10 cellular contexts compared by ENCODE assay signal in genomic region chr12:105706321-105706972, GRCh38.
DNase-seq lines count a peak whose midpoint lies in the region; ATAC-seq, FAIRE-seq and TF ChIP-seq lines count a peak whose summit lies in the region.
"Had no signal": no experiment of that assay in that cellular context is flagged by ENCODE, and none has a peak within 500 bp of the region (broad histone marks: within the 10 kb centered on the region; RNA-seq: fewer than 3 reads in every experiment).

No MANE protein-coding gene starts in this region.

- H3K9ac ChIP-seq in endothelial cell of umbilical vein (replicated peaks; ENCODE audit: extremely low read depth, insufficient read depth, low read length), result no peak overlapping the region

- peak overlapping the region; percentile 56 for H2AFZ ChIP-seq in GM23338
- H2AFZ ChIP-seq in endothelial cell of umbilical vein (ENCODE audit: low read depth, low read length), result no peak overlapping the region

- ATAC-seq in GM23338, result peak; percentile 40; the same call in 2 of the 3 replicates
- ATAC-seq in left colon, result no peak
- ATAC-seq in activated CD8-positive, alpha-beta T cell treated with anti-CD3 and anti-CD28 coated beads for 36 hours, result no peak

- intact Hi-C loops in endothelial cell of umbilical vein (cut with micrococcal nuclease), result loop anchor here (1.0 to 5.0 kb wide), 3 partner anchors 228 to 371 kb away; no protein-coding TSS in a partner anchor
- intact Hi-C loops in ovary (cut with DNase I), result loop anchor here in 3 of 4 donors (5.0 to 10.0 kb wide), 2 partner anchors 428 to 431 kb away; partner anchors contain the start of gene NUAK1 (in 3 of the 3)
- intact Hi-C loops in Calu3 (cut with micrococcal nuclease; ENCODE audit: unreplicated experiment), result loop anchor here (5.0 kb wide), 1 partner anchor 371 kb away; no protein-coding TSS in a partner anchor
- intact Hi-C loops in left colon (cut with DNase I, micrococcal nuclease), result loop anchor here in 1 of 2 donors (5.0 to 10.0 kb wide), 2 partner anchors 282 to 431 kb away; partner anchors contain the start of gene NUAK1
- intact Hi-C loops in activated CD8-positive, alpha-beta T cell treated with anti-CD3 and anti-CD28 coated beads for 36 hours (cut with micrococcal nuclease), result no loop called here

- peak; percentile 24 for FAIRE-seq in endothelial cell of umbilical vein (lab: Jason Lieb, UNC)

- H3K9me3 Mint-ChIP-seq in GM23338 (no peaks in the 10 kb centered on the region), Calu3 (ENCODE audit: low read depth, unreplicated experiment) (no peaks in the 10 kb centered on the region)
- H3K9me3 Mint-ChIP-seq in activated CD8-positive, alpha-beta T cell treated with anti-CD3 and anti-CD28 coated beads for 36 hours, result no peaks in the 10 kb centered on the region
- H3K9me3 Mint-ChIP-seq: activated naive CD8-positive, alpha-beta T cell treated with anti-CD3 and anti-CD28 coated beads for 36 hours; T-helper 1 cell treated with Interleukin-12 subunit alpha and Interleukin-12 subunit beta and Interleukin-4 antibody, amounts not matched to agents 30 μg/mL and 1 μg/mL, for 36 hours had no signal

- 73 to 89% (median 76%) methylated on average over 8 of the region's 8 CpGs for WGBS in ovary, 3 donors

- H3K27ac ChIP-seq in GM23338 (ENCODE audit: low read depth) (no peak overlapping the region), endothelial cell of umbilical vein (ENCODE audit: insufficient read depth, low read depth, low read length) (no peak overlapping the region), ovary (no peak overlapping the region)

- peaks cover 8% of the 10 kb centered on the region for H3K9me2 ChIP-seq in GM23338 (ENCODE audit: insufficient read depth)

- H3F3A ChIP-seq in GM23338 (replicated peaks; ENCODE audit: low read depth), result no peaks in the 10 kb centered on the region

- H3K9me1 ChIP-seq in endothelial cell of umbilical vein (replicated peaks; ENCODE audit: control insufficient read depth, extremely low read depth, insufficient read depth, low read length), result no peaks in the 10 kb centered on the region

- CTCF ChIA-PET in endothelial cell of umbilical vein (lab: Charles Lee), result interaction anchor here (0.6 to 5.5 kb wide), 27 partner anchors 14 to 518 kb away, joined by 3 to 111 read pairs (median 4); partner anchors contain the start of gene NUAK1
- CTCF ChIA-PET in Calu3 (lab: Charles Lee), result interaction anchor here (0.8 to 2.6 kb wide), 3 partner anchors 183 to 428 kb away, joined by 3 to 10 read pairs (median 4); no protein-coding TSS in a partner anchor
- CTCF ChIA-PET in activated CD8-positive, alpha-beta T cell treated with anti-CD3 and anti-CD28 coated beads for 36 hours (lab: Charles Lee), result interaction anchor here (1.2 to 2.1 kb wide), 2 partner anchors 115 to 430 kb away, joined by 3 to 11 read pairs; no protein-coding TSS in a partner anchor

- dilution Hi-C loops in endothelial cell of umbilical vein (cut with MboI; ENCODE audit: extremely low pct_ligation_motif_present, low sequenced_read_pairs), result no loop called here

- H4K20me1 ChIP-seq in GM23338 (replicated peaks; ENCODE audit: insufficient read depth), result no peaks in the 10 kb centered on the region
- no peaks in the 10 kb centered on the region for H4K20me1 ChIP-seq in endothelial cell of umbilical vein (replicated peaks; ENCODE audit: control insufficient read depth, extremely low read depth, insufficient read depth, low read length)

- H3K27me3 ChIP-seq in GM23338 (ENCODE audit: insufficient read depth) (no peaks in the 10 kb centered on the region), endothelial cell of umbilical vein (ENCODE audit: control insufficient read depth in 2 of 2, insufficient read depth in 2 of 2, low read length in 2 of 2) (peaks cover 7% of the 10 kb centered on the region in 2 experiments), ovary (no peaks in the 10 kb centered on the region)

- H3K79me2 ChIP-seq in GM23338 (replicated peaks; ENCODE audit: insufficient read depth) (no peaks in the 10 kb centered on the region), endothelial cell of umbilical vein (ENCODE audit: control insufficient read depth, insufficient read depth, low read length) (no peaks in the 10 kb centered on the region)

- POLR2A ChIA-PET in endothelial cell of umbilical vein (lab: Charles Lee), result no interaction called here
- POLR2A ChIA-PET in activated CD8-positive, alpha-beta T cell treated with anti-CD3 and anti-CD28 coated beads for 36 hours (lab: Charles Lee), result no interaction called here

- 0 out of 2 replicates have a peak, but pooled peaks cover 9% of the 10 kb centered on the region for H3K4me1 ChIP-seq in GM23338 (ENCODE audit: insufficient read depth)
- H3K4me1 ChIP-seq in endothelial cell of umbilical vein (ENCODE audit: control insufficient read depth, extremely low read depth, insufficient read depth, low read length), result peaks cover 9% of the 10 kb centered on the region
- no peaks in the 10 kb centered on the region for H3K4me1 ChIP-seq in ovary (ENCODE audit: insufficient read depth)

- no peaks in the 10 kb centered on the region for H3K36me3 Mint-ChIP-seq in GM23338 (ENCODE audit: low read depth)
- H3K36me3 Mint-ChIP-seq in Calu3 (ENCODE audit: insufficient read depth, unreplicated experiment), result no peaks in the 10 kb centered on the region
- no peaks in the 10 kb centered on the region for H3K36me3 Mint-ChIP-seq in activated CD8-positive, alpha-beta T cell treated with anti-CD3 and anti-CD28 coated beads for 36 hours (ENCODE audit: low read depth)
- H3K36me3 Mint-ChIP-seq: activated naive CD8-positive, alpha-beta T cell treated with anti-CD3 and anti-CD28 coated beads for 36 hours had no signal

- H3K4me3 Mint-ChIP-seq in GM23338 (no peak overlapping the region), Calu3 (ENCODE audit: low read depth, unreplicated experiment) (no peak overlapping the region)
- no peak overlapping the region for H3K4me3 Mint-ChIP-seq in activated CD8-positive, alpha-beta T cell treated with anti-CD3 and anti-CD28 coated beads for 36 hours
- H3K4me3 Mint-ChIP-seq: activated naive CD8-positive, alpha-beta T cell treated with anti-CD3 and anti-CD28 coated beads for 36 hours; T-helper 1 cell treated with Interleukin-12 subunit alpha and Interleukin-12 subunit beta and Interleukin-4 antibody, amounts not matched to agents 30 μg/mL and 1 μg/mL, for 36 hours had no signal

- BruUV-seq in endothelial cell of umbilical vein (replicated peaks; lab: Mats Ljungman, UMichigan), result no TSS peak
- BruUV-seq in Calu3 (replicated peaks; lab: Mats Ljungman, UMichigan), result no TSS peak

- DNase-seq in GM23338 (ENCODE audit: low spot score), result peak; percentile 13
- peak; percentile 65 for DNase-seq in NCI-H69 (lab: John Stamatoyannopoulos, UW)
- DNase-seq in endothelial cell of umbilical vein (ENCODE audit: low read depth, low spot score), result peak; percentile 64
- peak in 3 of 5 donors; percentile 13 to 36 (median 20) for DNase-seq in ovary
- DNase-seq in HuH-7.5 (ENCODE audit: low spot score), result no peak
- no peak for DNase-seq in Calu3
- no peak for DNase-seq in left colon
- DNase-seq in activated CD8-positive, alpha-beta T cell treated with anti-CD3 and anti-CD28 coated beads for 36 hours, result no peak
- DNase-seq: activated naive CD8-positive, alpha-beta T cell treated with anti-CD3 and anti-CD28 coated beads for 36 hours had no signal

- H3K36me3 ChIP-seq in GM23338 (ENCODE audit: insufficient read depth) (no peaks in the 10 kb centered on the region), endothelial cell of umbilical vein (ENCODE audit: control insufficient read depth in 2 of 2, extremely low read depth in 1 of 2, insufficient read depth in 2 of 2, low read length in 2 of 2) (no peaks in the 10 kb centered on the region), ovary (no peaks in the 10 kb centered on the region)

- TF ChIP-seq CTCF in GM23338 (conservative IDR thresholded peaks at IDR 0.05; ENCODE audit: low read depth in 2 of 2) (no peak), endothelial cell of umbilical vein (IDR thresholded peaks at IDR 0.05; ENCODE audit: extremely low read depth in 1 of 2, insufficient read depth in 1 of 2, low read depth in 1 of 2, low read length in 2 of 2) (no peak), ovary (IDR thresholded peaks at IDR 0.05) (no peak), Calu3 (IDR thresholded peaks at IDR 0.05; ENCODE audit: unreplicated experiment) (no peak)
- TF ChIP-seq CTCF in activated CD8-positive, alpha-beta T cell treated with anti-CD3 and anti-CD28 coated beads for 36 hours (IDR thresholded peaks at IDR 0.05), result no peak

- no peaks in the 10 kb centered on the region for H3K9me3 ChIP-seq in endothelial cell of umbilical vein (replicated peaks; ENCODE audit: control insufficient read depth, insufficient read depth, low read length)
- no peaks in the 10 kb centered on the region for H3K9me3 ChIP-seq in ovary

- H3K4me3 ChIP-seq in GM23338, result no peak overlapping the region
- no peak overlapping the region for H3K4me3 ChIP-seq in endothelial cell of umbilical vein (replicated peaks in 1 of 3; ENCODE audit: insufficient read depth in 1 of 3, low read depth in 1 of 3, low read length in 3 of 3)
- H3K4me3 ChIP-seq in ovary, result no peak overlapping the region

- no peak overlapping the region for H3K27ac Mint-ChIP-seq in GM23338
- H3K27ac Mint-ChIP-seq in Calu3 (ENCODE audit: unreplicated experiment), result no peak overlapping the region
- H3K27ac Mint-ChIP-seq in activated CD8-positive, alpha-beta T cell treated with anti-CD3 and anti-CD28 coated beads for 36 hours, result no peak overlapping the region
- H3K27ac Mint-ChIP-seq: activated naive CD8-positive, alpha-beta T cell treated with anti-CD3 and anti-CD28 coated beads for 36 hours; T-helper 1 cell treated with Interleukin-12 subunit alpha and Interleukin-12 subunit beta and Interleukin-4 antibody, amounts not matched to agents 30 μg/mL and 1 μg/mL, for 36 hours had no signal

- no peak for TF ChIP-seq POLR2A in endothelial cell of umbilical vein (IDR thresholded peaks at IDR 0.05; ENCODE audit: low read depth, low read length)
- TF ChIP-seq POLR2A in ovary (IDR thresholded peaks at IDR 0.05), result no peak

- H3K4me1 Mint-ChIP-seq in GM23338, result peaks cover 15% of the 10 kb centered on the region; the same call in 2 of the 3 replicates
- no peaks in the 10 kb centered on the region for H3K4me1 Mint-ChIP-seq in Calu3 (ENCODE audit: low read depth, unreplicated experiment)
- no peaks in the 10 kb centered on the region for H3K4me1 Mint-ChIP-seq in activated CD8-positive, alpha-beta T cell treated with anti-CD3 and anti-CD28 coated beads for 36 hours (ENCODE audit: low read depth)
- H3K4me1 Mint-ChIP-seq: activated naive CD8-positive, alpha-beta T cell treated with anti-CD3 and anti-CD28 coated beads for 36 hours had no signal

- no peak for TF ChIP-seq EP300 in ovary (IDR thresholded peaks at IDR 0.05)

- H3K4me2 ChIP-seq in GM23338 (no peak overlapping the region), endothelial cell of umbilical vein (ENCODE audit: insufficient read depth, low read length) (no peak overlapping the region)

- H3K27me3 Mint-ChIP-seq in GM23338 (ENCODE audit: insufficient read depth, low read depth, poor library complexity) (no peaks in the 10 kb centered on the region), Calu3 (ENCODE audit: unreplicated experiment) (peaks cover 20% of the 10 kb centered on the region)
- no peaks in the 10 kb centered on the region for H3K27me3 Mint-ChIP-seq in activated CD8-positive, alpha-beta T cell treated with anti-CD3 and anti-CD28 coated beads for 36 hours

TF ChIP-seq in endothelial cell of umbilical vein, 7 proteins besides CTCF, POLR2A, EP300 and RAD21 (continues in another document):
- TF ChIP-seq JUN (IDR thresholded peaks at IDR 0.05; ENCODE audit: borderline replicate concordance, insufficient read depth, insufficient read length, low read depth), result no peak

Comparison
In these comparisons a context has a peak if more than half of its experiments do, and no peak if none do; other contexts are left out.
1. DNase-seq: peak in GM23338 (single experiment), NCI-H69 (single experiment), endothelial cell of umbilical vein (single experiment) and ovary (3 of 5); none in HuH-7.5 (single experiment), Calu3 (single experiment), left colon (0 of 2) and activated CD8-positive, alpha-beta T cell treated with anti-CD3 and anti-CD28 coated beads for 36 hours (single experiment).